ENCODE assay signal across 16 cellular contexts in the genomic region with DNA sequence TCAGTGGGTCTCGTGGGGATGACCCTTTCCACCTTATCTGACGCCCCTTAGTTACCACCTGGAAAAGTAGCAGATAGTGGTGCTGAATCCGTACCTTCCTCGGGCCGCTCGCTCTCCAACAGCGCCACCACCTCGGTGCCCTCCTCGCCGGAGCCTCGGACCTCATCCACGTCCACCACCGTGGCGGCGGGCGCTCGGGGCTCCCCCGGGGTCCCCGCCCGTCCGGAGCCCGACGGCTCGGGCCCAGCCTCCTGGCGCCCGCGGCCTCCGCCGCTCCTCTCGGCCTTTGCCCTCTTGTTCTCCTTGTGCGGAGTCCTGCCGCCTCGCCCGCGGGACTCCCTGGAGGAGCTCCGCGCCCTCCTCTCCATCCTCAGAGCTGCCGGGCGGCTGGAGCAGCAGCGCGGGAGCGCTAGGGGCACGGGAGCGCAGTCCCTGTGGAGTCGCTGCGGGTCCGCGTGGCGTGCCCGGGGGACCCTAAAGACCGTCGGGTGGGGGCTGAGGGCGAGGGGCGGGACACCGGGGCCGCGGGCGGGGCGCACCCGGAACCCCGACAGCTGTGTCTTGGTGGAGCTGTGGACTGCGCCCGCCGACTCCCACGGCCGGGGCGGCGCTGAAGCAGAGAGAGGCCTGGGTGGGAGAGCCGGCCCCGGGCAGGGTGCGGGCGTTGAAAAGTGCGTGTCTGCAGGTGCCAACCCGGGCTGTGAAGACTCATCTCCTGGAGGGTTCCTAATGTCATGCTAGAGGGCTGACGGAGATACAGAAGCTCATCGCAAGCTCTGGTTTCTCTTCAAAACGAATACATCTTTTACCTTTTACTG. TPM values are rescaled to one million over a fixed set of nuclear protein-coding genes. Genes with fewer than 3 reads are reported as not detected.
A peak's percentile ranks its signal among the peaks of the same experiment; 100 is the strongest.
DNase-seq lines count a peak whose midpoint lies in the region; ATAC-seq and TF ChIP-seq lines count a peak whose summit lies in the region.
"Had no signal": no experiment of that assay in that cellular context is flagged by ENCODE, and none has a peak within 500 bp of the region (broad histone marks: within the 10 kb centered on the region; RNA-seq: fewer than 3 reads in every experiment).

Gene NPHS2 (minus strand): TSS at position 452 of the 818 bp plus-strand sequence. CDS start 84 bp downstream, at position 368.

- CTCF ChIA-PET in Panc1 (lab: Charles Lee): no interaction called here

- H3K27me3 ChIP-seq in Panc1 (ENCODE audit: control insufficient read depth, insufficient read depth, low read length): peaks cover 45% of the 10 kb centered on the region

- in situ Hi-C loops in Panc1 (cut with HindIII; ENCODE audit: low pct_unique_long_range_greater_than_20kb, low sequenced_read_pairs): no loop called here

- intact Hi-C loops in Panc1 (cut with micrococcal nuclease; ENCODE audit: unreplicated experiment): no loop called here
- intact Hi-C loops in posterior vena cava (cut with DNase I): no loop called here

- no peak within 1 kb of the TSS for H3K27ac ChIP-seq in Panc1 (ENCODE audit: low read length)
- H3K27ac ChIP-seq: KMS-11, neutrophil, thyroid gland had no signal

- POLR2A ChIA-PET in Panc1 (lab: Charles Lee): no interaction called here

- H3K4me3 ChIP-seq in Panc1 (ENCODE audit: low read depth in 2 of 2, low read length in 2 of 2) (no peak within 1 kb of the TSS), iPS-18c (ENCODE audit: insufficient read depth, low read depth, low read length) (peak within 1 kb of the TSS; percentile 50)
- H3K4me3 ChIP-seq: thyroid gland had no signal

- no peaks in the 10 kb centered on the region for H3K36me3 ChIP-seq in Panc1 (ENCODE audit: control insufficient read depth, insufficient read depth, low read length)
- H3K36me3 ChIP-seq: neutrophil, thyroid gland had no signal

- BruUV-seq in Panc1 (replicated peaks; lab: Mats Ljungman, UMichigan): no TSS peak

- ATAC-seq in Panc1: peak; percentile 79

- 0 out of 2 replicates have a peak, but pooled peaks have one; percentile 18 for TF ChIP-seq CTCF in Panc1 (IDR thresholded peaks at IDR 0.05)

- H3K4me1 ChIP-seq in Panc1 (ENCODE audit: control insufficient read depth, insufficient read depth, low read length): no peaks in the 10 kb centered on the region

- no peaks in the 10 kb centered on the region for H3K9me3 ChIP-seq in Panc1 (ENCODE audit: control insufficient read depth, insufficient read depth, low read depth, low read length)
- peaks cover 3% of the 10 kb centered on the region for H3K9me3 ChIP-seq in iPS-18c (ENCODE audit: control insufficient read depth, insufficient read depth, low read length)
- H3K9me3 ChIP-seq: neutrophil, thyroid gland had no signal

- DNase-seq in DMS 273 (lab: John Stamatoyannopoulos, UW; ENCODE audit: unreplicated experiment): peak; percentile 34
- DNase-seq in DMS 273 treated with DMSO at 0.1 percent for 48 hours (lab: John Stamatoyannopoulos, UW): no peak
- no peak for DNase-seq in Panc1 (ENCODE audit: low read depth, low spot score)
- DNase-seq in retina: peak; percentile 46
- no peak for DNase-seq in posterior vena cava (ENCODE audit: low spot score)
- no peak for DNase-seq in NCI-H187 treated with DMSO at 0.1 percent for 48 hours (lab: John Stamatoyannopoulos, UW)
- no peak for DNase-seq in HuH-7.5 (ENCODE audit: low spot score)
- DNase-seq: 8988T; activated T-cell treated with anti-CD3 and anti-CD28 coated beads, Interleukin-2, amount 50 U/mL, for 1 hour; cortex of kidney; NCI-H1694; thyroid gland had no signal

RNA-seq across cellular contexts. Expression of gene NPHS2, which starts in this region (rescaled TPM):
- total RNA-seq in Panc1 (2021; ENCODE audit: unreplicated experiment) (not detected), posterior vena cava (not detected)
- polyA plus RNA-seq in Panc1 (2012; ENCODE audit: insufficient read length): not detected
- total RNA-seq: thyroid gland had no signal
- polyA plus RNA-seq: keratinocyte had no signal

Comparison
In these comparisons a context has a peak if more than half of its experiments do, and no peak if none do; other contexts are left out.
1. DNase-seq: peak in DMS 273 (single experiment) and retina (single experiment); none in DMS 273 treated with DMSO at 0.1 percent for 48 hours (single experiment), Panc1 (single experiment), posterior vena cava (single experiment), NCI-H187 treated with DMSO at 0.1 percent for 48 hours (single experiment) and HuH-7.5 (single experiment).
2. Peak in ATAC-seq in Panc1; RNA of the gene not detected or under 1 TPM.